In genomic region chrX:47181301-47181700, GRCh38 we compare ENCODE assay signal across 31 cellular contexts.
"Had no signal": no experiment of that assay in that cellular context is flagged by ENCODE, and none has a peak within 500 bp of the region (broad histone marks: within the 10 kb centered on the region; RNA-seq: fewer than 3 reads in every experiment).

No MANE protein-coding gene starts in this region.

- H3K9me3 Mint-ChIP-seq: immature natural killer cell; mesothelial cell of epicardium; naive thymus-derived CD4-positive, alpha-beta T cell; stimulated activated naive CD8-positive, alpha-beta T cell treated with anti-CD3 and anti-CD28 coated beads, Interleukin-15, Interleukin-2, amounts not matched to agents 100 ng/mL and 50 ng/mL, for 24 hours had no signal

- H3K4me1 Mint-ChIP-seq: immature natural killer cell, mesothelial cell of epicardium, nephron progenitor cell, neural progenitor cell had no signal

- H2AFZ ChIP-seq: neural progenitor cell had no signal

- H3K27ac ChIP-seq: heart left ventricle, left ventricle myocardium inferior, neural progenitor cell, neutrophil, ovary, prostate gland, suprapubic skin, thoracic aorta, tibial artery, upper lobe of right lung had no signal

- H3K27me3 ChIP-seq: neural progenitor cell, neutrophil, ovary, suprapubic skin, tibial artery, upper lobe of right lung had no signal

- H3K27ac Mint-ChIP-seq: immature natural killer cell; mesothelial cell of epicardium; nephron progenitor cell; neural progenitor cell; stimulated activated naive CD8-positive, alpha-beta T cell treated with anti-CD3 and anti-CD28 coated beads, Interleukin-15, Interleukin-2, amounts not matched to agents 100 ng/mL and 50 ng/mL, for 24 hours had no signal

- DNase-seq: hypothalamus; immature natural killer cell; left ventricle myocardium inferior; mesendoderm; mucosa of descending colon; naive thymus-derived CD4-positive, alpha-beta T cell; nephron progenitor cell; occipital lobe; ovary; retina; stimulated activated CD4-positive, alpha-beta T cell treated with anti-CD3 and anti-CD28 coated beads, Interleukin-12 subunit alpha, Interleukin-12 subunit beta, amount 100 ng/mL, for 4 hours; stimulated activated CD4-positive, alpha-beta T cell treated with anti-CD3 and anti-CD28 coated beads, Interleukin-15, amount 100 ng/mL, for 24 hours; stimulated activated CD4-positive, alpha-beta T cell treated with anti-CD3 and anti-CD28 coated beads, Interleukin-2, amount 100 ng/mL, for 24 hours; stimulated activated CD4-positive, alpha-beta T cell treated with anti-CD3 and anti-CD28 coated beads, Interleukin-4, amount 100 ng/mL, for 1 hour; stimulated activated naive CD4-positive, alpha-beta T cell; tibial artery; trophoblast cell; upper lobe of right lung had no signal

- ATAC-seq: heart left ventricle; mucosa of descending colon; naive thymus-derived CD4-positive, alpha-beta T cell; right cardiac atrium; upper lobe of right lung had no signal

- H3K4me1 ChIP-seq: left ventricle myocardium inferior, neural progenitor cell, prostate gland, upper lobe of right lung had no signal

- H3K4me3 Mint-ChIP-seq: immature natural killer cell; mesothelial cell of epicardium; naive thymus-derived CD4-positive, alpha-beta T cell; nephron progenitor cell; neural progenitor cell; stimulated activated naive CD8-positive, alpha-beta T cell treated with anti-CD3 and anti-CD28 coated beads, Interleukin-15, Interleukin-2, amounts not matched to agents 100 ng/mL and 50 ng/mL, for 24 hours had no signal

- H3K27me3 Mint-ChIP-seq: naive thymus-derived CD4-positive, alpha-beta T cell; stimulated activated naive CD8-positive, alpha-beta T cell treated with anti-CD3 and anti-CD28 coated beads, Interleukin-15, Interleukin-2, amounts not matched to agents 100 ng/mL and 50 ng/mL, for 24 hours had no signal

- H3K36me3 ChIP-seq: neural progenitor cell, ovary, prostate gland had no signal

- H3K9ac ChIP-seq: neural progenitor cell had no signal

- H3K4me3 ChIP-seq: heart left ventricle, left ventricle myocardium inferior, lung, mucosa of descending colon, neural progenitor cell, ovary, prostate gland, smooth muscle cell, suprapubic skin, thoracic aorta, tibial artery, upper lobe of right lung had no signal

- FAIRE-seq: islet of Langerhans, urothelium cell line had no signal

- H3K4me2 ChIP-seq: neural progenitor cell, smooth muscle cell had no signal

- H3K9me3 ChIP-seq: heart left ventricle, left ventricle myocardium inferior, mucosa of descending colon, neutrophil, ovary, prostate gland, suprapubic skin, thoracic aorta, tibial artery, upper lobe of right lung had no signal
